19 cellular contexts compared by ENCODE assay signal in the genomic region with DNA sequence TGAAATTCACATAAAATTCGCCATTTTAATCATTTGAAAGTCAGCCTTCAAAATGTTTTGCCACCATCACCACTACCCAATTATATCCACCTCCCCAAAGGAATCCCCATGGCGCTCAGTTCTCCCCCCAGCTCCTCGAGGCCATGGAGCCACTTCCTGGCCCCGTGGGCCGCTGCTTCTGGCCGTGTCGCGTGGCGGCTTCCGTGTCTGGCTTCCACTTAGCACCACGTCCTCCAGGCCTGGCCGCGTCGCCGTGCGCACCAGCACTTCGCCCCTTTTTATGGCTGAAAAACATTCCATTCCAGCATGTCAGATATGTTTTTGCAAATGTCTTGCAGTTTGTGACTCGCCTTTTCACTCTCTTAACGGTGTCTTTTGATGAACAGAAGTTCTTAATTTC. TPM values are rescaled to one million over a fixed set of nuclear protein-coding genes. Genes with fewer than 3 reads are reported as not detected.
A peak's percentile ranks its signal among the peaks of the same experiment; 100 is the strongest.
DNase-seq lines count a peak whose midpoint lies in the region; ATAC-seq, FAIRE-seq and TF ChIP-seq lines count a peak whose summit lies in the region.
"Had no signal": no experiment of that assay in that cellular context is flagged by ENCODE, and none has a peak within 500 bp of the region (broad histone marks: within the 10 kb centered on the region; RNA-seq: fewer than 3 reads in every experiment).

No MANE protein-coding gene starts in this region.

- no peak overlapping the region for H2BK20ac ChIP-seq in H9 (ENCODE audit: low read depth, low read length, poor library complexity, severe bottlenecking)

- H3K79me2 ChIP-seq in H9 (ENCODE audit: insufficient read depth, low read length) (0 out of 2 replicates have a peak, but pooled peaks cover 1% of the 10 kb centered on the region), trophoblast cell (ENCODE audit: control insufficient read depth, insufficient read depth, low read length, poor library complexity) (peaks cover 10% of the 10 kb centered on the region)

- H3K4me2 ChIP-seq in H9 (ENCODE audit: insufficient read depth, insufficient read length, low read length) (no peak overlapping the region), trophoblast cell (ENCODE audit: low read length) (no peak overlapping the region)
- H3K4me2 ChIP-seq: GM23338 had no signal

- no peaks in the 10 kb centered on the region for H3K27me3 ChIP-seq in H9 (ENCODE audit: insufficient read depth, low read length)
- no peaks in the 10 kb centered on the region for H3K27me3 ChIP-seq in trophoblast cell (ENCODE audit: insufficient read depth, low read length)
- no peaks in the 10 kb centered on the region for H3K27me3 ChIP-seq in upper lobe of right lung
- H3K27me3 ChIP-seq: Peyer's patch, SJCRH30 had no signal

- H3K9me3 Mint-ChIP-seq in H9, result no peaks in the 10 kb centered on the region
- H3K9me3 Mint-ChIP-seq: GM23338 had no signal

- H3K36me3 ChIP-seq in kidney (ENCODE audit: control insufficient read depth in 1 of 2, insufficient read depth in 2 of 2, low read length in 2 of 2) (peaks cover 0 to 6% of the 10 kb centered on the region in 2 donors), trophoblast cell (ENCODE audit: control insufficient read depth in 1 of 2, insufficient read depth in 2 of 2, low read length in 2 of 2) (peaks cover 26 to 38% of the 10 kb centered on the region in 2 experiments), upper lobe of right lung (peaks cover 10% of the 10 kb centered on the region)

- no peak overlapping the region for H3K27ac ChIP-seq in H9 (ENCODE audit: insufficient read length, low read depth, low read length)
- no peak overlapping the region for H3K27ac ChIP-seq in kidney (ENCODE audit: low read depth in 2 of 2, low read length in 2 of 2)
- no peak overlapping the region for H3K27ac ChIP-seq in trophoblast cell (ENCODE audit: low read depth, low read length)
- no peak overlapping the region for H3K27ac ChIP-seq in upper lobe of right lung
- H3K27ac ChIP-seq: Peyer's patch, SJCRH30 had no signal

- H3K23me2 ChIP-seq in H9 (ENCODE audit: insufficient read length, low read depth, low read length, poor library complexity, severe bottlenecking), result no peaks in the 10 kb centered on the region

- H2AK5ac ChIP-seq in H9 (ENCODE audit: insufficient read length, low read length) (no peak overlapping the region), trophoblast cell (ENCODE audit: low read length) (peak overlapping the region; percentile 50)

- H2BK12ac ChIP-seq in H9 (ENCODE audit: insufficient read length, low read depth, low read length) (no peak overlapping the region), trophoblast cell (ENCODE audit: low read length) (no peak overlapping the region)

- no peak for FAIRE-seq in kidney (lab: Jason Lieb, UNC)

- H4K12ac ChIP-seq in trophoblast cell (ENCODE audit: low read depth, low read length), result no peak overlapping the region

- DNase-seq in H9 (peak; percentile 14), kidney (peak; percentile 27), trophoblast cell (no peak), upper lobe of right lung (peak; percentile 25), T1000 (lab: John Stamatoyannopoulos, UW) (no peak), NCI-H2081 (lab: John Stamatoyannopoulos, UW) (no peak)
- DNase-seq: C1 segment of cervical spinal cord, Calu3, DMS153, Karpas-422, NCI-H1417, NCI-H1694 treated with DMSO at 0.1 percent for 48 hours, NCI-H446, NCI-H526, SJCRH30 had no signal

- H3K27ac Mint-ChIP-seq in H9, result peak overlapping the region in 1 of 3 experiments; percentile 28; a peak in 2 of 7 replicates
- H3K27ac Mint-ChIP-seq: GM23338 had no signal

- H2BK120ac ChIP-seq in H9 (ENCODE audit: low read depth, low read length, poor library complexity, severe bottlenecking) (no peak overlapping the region), trophoblast cell (ENCODE audit: insufficient read depth, low read length, poor library complexity) (no peak overlapping the region)

- H4K91ac ChIP-seq in H9 (ENCODE audit: insufficient read length, low read depth, low read length) (no peak overlapping the region), trophoblast cell (ENCODE audit: low read depth, low read length) (no peak overlapping the region)

- no peak overlapping the region for H2BK15ac ChIP-seq in H9 (ENCODE audit: low read depth, low read length)

- no peak overlapping the region for H3K9ac ChIP-seq in H9 (ENCODE audit: extremely low read depth, insufficient read length, low read length)
- no peak overlapping the region for H3K9ac ChIP-seq in kidney (ENCODE audit: low read length in 2 of 2)
- no peak overlapping the region for H3K9ac ChIP-seq in trophoblast cell (ENCODE audit: low read length)

- H3K14ac ChIP-seq in H9 (ENCODE audit: insufficient read depth, low read length) (no peak overlapping the region; the same call in 1 of the 2 replicates), trophoblast cell (ENCODE audit: low read length) (no peak overlapping the region)

- no peak overlapping the region for H3T11ph ChIP-seq in H9 (ENCODE audit: low read length)

- H3K9me3 ChIP-seq in H9 (ENCODE audit: control insufficient read depth, low read depth, low read length) (no peaks in the 10 kb centered on the region), kidney (ENCODE audit: control insufficient read depth in 1 of 2, low read length in 2 of 2) (no peaks in the 10 kb centered on the region), trophoblast cell (ENCODE audit: insufficient read depth, low read depth, low read length) (peaks cover 11% of the 10 kb centered on the region), upper lobe of right lung (no peaks in the 10 kb centered on the region)
- H3K9me3 ChIP-seq: Peyer's patch, SJCRH30 had no signal

- no peak overlapping the region for H3K4me3 Mint-ChIP-seq in H9
- H3K4me3 Mint-ChIP-seq: CD8-positive, alpha-beta memory T cell; GM23338 had no signal

- H3K23ac ChIP-seq in H9 (ENCODE audit: insufficient read length, low read depth, low read length) (no peak overlapping the region), trophoblast cell (ENCODE audit: low read length) (no peak overlapping the region)

- H4K5ac ChIP-seq in H9 (ENCODE audit: insufficient read length, low read depth, low read length), result no peak overlapping the region

- H4K8ac ChIP-seq in H9 (replicated peaks; ENCODE audit: insufficient read length, low read depth, low read length) (no peak overlapping the region), trophoblast cell (ENCODE audit: low read depth, low read length) (no peak overlapping the region)

- H3K4ac ChIP-seq in H9 (ENCODE audit: low read depth, low read length) (no peak overlapping the region), trophoblast cell (ENCODE audit: low read depth, low read length) (no peak overlapping the region)

- H2AFZ ChIP-seq in H9 (ENCODE audit: low read length) (no peak overlapping the region), trophoblast cell (ENCODE audit: insufficient read depth, low read length, poor library complexity) (no peak overlapping the region)
- H2AFZ ChIP-seq: GM23338 had no signal

- H3K4me3 ChIP-seq in kidney (ENCODE audit: low read length in 2 of 2), result no peak overlapping the region
- no peak overlapping the region for H3K4me3 ChIP-seq in trophoblast cell (ENCODE audit: low read depth, low read length)
- H3K4me3 ChIP-seq in upper lobe of right lung, result no peak overlapping the region
- H3K4me3 ChIP-seq: GM23338, Peyer's patch, SJCRH30 had no signal

- no peak overlapping the region for H3K56ac ChIP-seq in H9 (ENCODE audit: insufficient read length, low read depth, low read length)

- H2BK5ac ChIP-seq in H9 (ENCODE audit: insufficient read length, low read length) (no peak overlapping the region), trophoblast cell (ENCODE audit: low read depth, low read length, poor library complexity) (no peak overlapping the region)

- intact Hi-C loops in kidney (cut with DNase I) (no loop called here), upper lobe of right lung (cut with DNase I) (no loop called here)

- peaks cover 11 to 25% (median 22%) of the 10 kb centered on the region in 3 experiments; a peak in 6 of 7 replicates for H3K36me3 Mint-ChIP-seq in H9 (ENCODE audit: insufficient read depth in 1 of 3, low read depth in 3 of 3)

- H3K18ac ChIP-seq in H9 (ENCODE audit: insufficient read length, low read depth, low read length) (no peak overlapping the region), trophoblast cell (ENCODE audit: low read length) (peak overlapping the region; percentile 26)

- H3K4me1 ChIP-seq in H9 (ENCODE audit: insufficient read depth, low read length) (no peaks in the 10 kb centered on the region), kidney (ENCODE audit: control insufficient read depth in 1 of 2, insufficient read depth in 1 of 2, low read depth in 1 of 2, low read length in 2 of 2) (no peaks in the 10 kb centered on the region), trophoblast cell (ENCODE audit: control insufficient read depth in 1 of 2, insufficient read depth in 2 of 2, low read length in 2 of 2) (peaks cover 12 to 14% of the 10 kb centered on the region in 2 experiments), upper lobe of right lung (no peaks in the 10 kb centered on the region)

- TF ChIP-seq CTCF in H9 (conservative IDR thresholded peaks at IDR 0.05) (no peak), kidney (IDR thresholded peaks at IDR 0.05; ENCODE audit: borderline replicate concordance, extremely low read depth, insufficient read depth) (no peak), upper lobe of right lung (IDR thresholded peaks at IDR 0.05) (no peak)

- H3K4me1 Mint-ChIP-seq in H9, result no peaks in the 10 kb centered on the region

- H4K20me1 ChIP-seq in H9 (ENCODE audit: control insufficient read depth, insufficient read depth, insufficient read length), result peaks cover 2% of the 10 kb centered on the region

- WGBS in H9 (ENCODE audit: extremely low coverage, insufficient read length, low lambda C conversion rate), result no CpG with 5 or more reads among the region's 19 CpGs
- no CpG with 5 or more reads among the region's 19 CpGs for WGBS in trophoblast cell (ENCODE audit: extremely low coverage, insufficient coverage, insufficient read length)

- H3K27me3 Mint-ChIP-seq in H9 (ENCODE audit: low read depth), result no peaks in the 10 kb centered on the region
- H3K27me3 Mint-ChIP-seq: CD8-positive, alpha-beta memory T cell had no signal

- H3K79me1 ChIP-seq in H9 (ENCODE audit: insufficient read depth, low read depth, low read length, poor library complexity, severe bottlenecking) (no peaks in the 10 kb centered on the region), trophoblast cell (ENCODE audit: low read length) (peaks cover 14% of the 10 kb centered on the region)

- no peak for ATAC-seq in upper lobe of right lung
- no peak for ATAC-seq in GM21526 (IDR thresholded peaks at IDR 0.05; ENCODE audit: low FRiP score, unreplicated experiment)
- ATAC-seq: GM23338 had no signal

RNA-seq across cellular contexts. Expression of a gene that starts 46.7 kb away (rescaled TPM):
- 36.8 and 44.0 TPM in 2 replicates for total RNA-seq in H9 (2021)
- total RNA-seq in kidney, result 19.5 TPM
- 7.6 TPM for polyA plus RNA-seq in kidney (ENCODE audit: insufficient read depth, low read depth, low replicate concordance)
- polyA plus RNA-seq in trophoblast cell (2013), result 15.9 and 16.7 TPM in 2 replicates
- total RNA-seq in upper lobe of right lung, result 24.6 TPM

RNA-seq across cellular contexts. Expression of a gene that starts 47.3 kb away (rescaled TPM):
- total RNA-seq in H9 (2021) (109 and 111 TPM in 2 replicates), kidney (46.9 TPM), upper lobe of right lung (42.3 TPM)
- 33.8 TPM for polyA plus RNA-seq in kidney (ENCODE audit: insufficient read depth, low read depth, low replicate concordance)
- polyA plus RNA-seq in trophoblast cell (2013), result 59.9 and 61.4 TPM in 2 replicates

Comparison
In these comparisons a context has a peak if more than half of its experiments do, and no peak if none do; other contexts are left out.
1. DNase-seq: peak in H9 (single experiment), kidney (single experiment) and upper lobe of right lung (single experiment); none in trophoblast cell (0 of 2), T1000 (single experiment) and NCI-H2081 (0 of 2).